In the genomic region with DNA sequence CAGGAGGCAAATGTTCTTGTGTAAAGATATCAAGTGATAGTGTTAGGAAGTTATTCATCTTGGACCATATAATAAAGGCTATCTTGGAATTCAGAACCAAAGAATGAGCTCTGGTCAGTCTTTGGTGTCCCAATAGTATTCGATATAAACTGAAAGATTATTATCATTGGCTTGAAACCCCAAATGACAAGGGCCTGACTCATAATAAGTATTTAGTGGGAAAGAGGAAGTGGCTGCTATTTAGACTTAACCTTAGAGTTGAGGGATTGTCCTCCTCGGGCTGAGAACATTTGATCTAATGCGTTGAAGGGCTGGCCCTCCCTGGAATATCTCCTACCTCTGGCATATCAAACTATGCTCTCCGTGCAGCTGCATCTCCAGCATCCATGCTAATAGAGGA, we compare ENCODE assay signal across 13 cellular contexts.
DNase-seq lines count a peak whose midpoint lies in the region; ATAC-seq and TF ChIP-seq lines count a peak whose summit lies in the region.
"Had no signal": no experiment of that assay in that cellular context is flagged by ENCODE, and none has a peak within 500 bp of the region (broad histone marks: within the 10 kb centered on the region; RNA-seq: fewer than 3 reads in every experiment).

No MANE protein-coding gene starts in this region.

- H3K9me3 ChIP-seq in endodermal cell (ENCODE audit: control insufficient read depth, low read length): no peaks in the 10 kb centered on the region

- H3K27ac ChIP-seq in endodermal cell (ENCODE audit: low read depth, low read length): peak overlapping the region; percentile 97

- in situ Hi-C loops in ACHN (cut with HindIII; ENCODE audit: low pct_ligation_motif_present, low pct_unique_long_range_greater_than_20kb, low sequenced_read_pairs): no loop called here

- DNase-seq in GM04503 (ENCODE audit: low read depth): peak; percentile 34
- peak; percentile 70 for DNase-seq in OCI-M1 (lab: John Stamatoyannopoulos, UW)
- no peak for DNase-seq in endodermal cell
- DNase-seq in pulmonary artery endothelial cell (ENCODE audit: low read depth, low spot score): peak; percentile 17
- no peak for DNase-seq in NCI-H82 treated with DMSO at 0.1 percent for 48 hours (lab: John Stamatoyannopoulos, UW; ENCODE audit: unreplicated experiment)
- DNase-seq in stimulated activated CD4-positive, alpha-beta T cell treated with anti-CD3 and anti-CD28 coated beads, Interleukin-4, amount 100 ng/mL, for 4 hours: no peak
- DNase-seq in ACHN: no peak
- DNase-seq: activated naive CD8-positive, alpha-beta T cell treated with anti-CD3 and anti-CD28 coated beads, Interleukin-2, amount 50 U/mL, for 24 hours; effector memory CD4-positive, alpha-beta T cell; NCI-H2171; posterior cingulate gyrus; stimulated activated naive CD8-positive, alpha-beta T cell treated with anti-CD3 and anti-CD28 coated beads, Interleukin-15, amount 100 ng/mL, for 72 hours had no signal

- no peak for TF ChIP-seq CTCF in endodermal cell (conservative IDR thresholded peaks at IDR 0.05)

- no peak overlapping the region for H3K27ac Mint-ChIP-seq in endodermal cell
- H3K27ac Mint-ChIP-seq: activated naive CD8-positive, alpha-beta T cell treated with anti-CD3 and anti-CD28 coated beads, Interleukin-2, amount 50 U/mL, for 24 hours; stimulated activated naive CD8-positive, alpha-beta T cell treated with anti-CD3 and anti-CD28 coated beads, Interleukin-15, amount 100 ng/mL, for 72 hours had no signal

- no peak overlapping the region for H3K4me3 Mint-ChIP-seq in endodermal cell
- H3K4me3 Mint-ChIP-seq: activated naive CD8-positive, alpha-beta T cell treated with anti-CD3 and anti-CD28 coated beads, Interleukin-2, amount 50 U/mL, for 24 hours; stimulated activated naive CD8-positive, alpha-beta T cell treated with anti-CD3 and anti-CD28 coated beads, Interleukin-15, amount 100 ng/mL, for 72 hours had no signal

- H3K27me3 Mint-ChIP-seq in endodermal cell (ENCODE audit: insufficient read depth): no peaks in the 10 kb centered on the region

- no peaks in the 10 kb centered on the region for H3K27me3 ChIP-seq in endodermal cell (ENCODE audit: control insufficient read depth, insufficient read depth, low read length, poor library complexity, severe bottlenecking)

- H3K4me1 Mint-ChIP-seq in endodermal cell: no peaks in the 10 kb centered on the region
- H3K4me1 Mint-ChIP-seq: activated naive CD8-positive, alpha-beta T cell treated with anti-CD3 and anti-CD28 coated beads, Interleukin-2, amount 50 U/mL, for 24 hours; stimulated activated naive CD8-positive, alpha-beta T cell treated with anti-CD3 and anti-CD28 coated beads, Interleukin-15, amount 100 ng/mL, for 72 hours had no signal

- no peak overlapping the region for H3K9ac ChIP-seq in endodermal cell (ENCODE audit: extremely low read depth, low read length, poor library complexity, severe bottlenecking)

- H3K36me3 ChIP-seq in endodermal cell (ENCODE audit: control insufficient read depth, insufficient read depth, low read length): no peaks in the 10 kb centered on the region

- H3K9me3 Mint-ChIP-seq in endodermal cell: no peaks in the 10 kb centered on the region
- H3K9me3 Mint-ChIP-seq: activated naive CD8-positive, alpha-beta T cell treated with anti-CD3 and anti-CD28 coated beads, Interleukin-2, amount 50 U/mL, for 24 hours had no signal

- H3K36me3 Mint-ChIP-seq in endodermal cell (ENCODE audit: low read depth): no peaks in the 10 kb centered on the region

- no peak overlapping the region for H3K4me3 ChIP-seq in endodermal cell (ENCODE audit: low read length)

- no peak for ATAC-seq in GM18520 (IDR thresholded peaks at IDR 0.05; ENCODE audit: unreplicated experiment)
- ATAC-seq: activated naive CD8-positive, alpha-beta T cell treated with anti-CD3 and anti-CD28 coated beads, Interleukin-2, amount 50 U/mL, for 24 hours; stimulated activated naive CD8-positive, alpha-beta T cell treated with anti-CD3 and anti-CD28 coated beads, Interleukin-15, amount 100 ng/mL, for 72 hours had no signal

- 90 to 96% methylated on average over 2 to 4 of the region's 4 CpGs for WGBS in endodermal cell (ENCODE audit: insufficient coverage in 1 of 2, insufficient read length in 1 of 2), 2 experiments

- no peaks in the 10 kb centered on the region for H3K4me1 ChIP-seq in endodermal cell (ENCODE audit: control insufficient read depth, insufficient read depth, low read length)

Comparison
In these comparisons a context has a peak if more than half of its experiments do, and no peak if none do; other contexts are left out.
1. DNase-seq: peak in GM04503 (single experiment), OCI-M1 (single experiment) and pulmonary artery endothelial cell (single experiment); none in endodermal cell (single experiment), NCI-H82 treated with DMSO at 0.1 percent for 48 hours (single experiment), stimulated activated CD4-positive, alpha-beta T cell treated with anti-CD3 and anti-CD28 coated beads, Interleukin-4, amount 100 ng/mL, for 4 hours (0 of 2) and ACHN (single experiment).